Comparison of ENCODE assay signal across 27 cellular contexts in the genomic region with DNA sequence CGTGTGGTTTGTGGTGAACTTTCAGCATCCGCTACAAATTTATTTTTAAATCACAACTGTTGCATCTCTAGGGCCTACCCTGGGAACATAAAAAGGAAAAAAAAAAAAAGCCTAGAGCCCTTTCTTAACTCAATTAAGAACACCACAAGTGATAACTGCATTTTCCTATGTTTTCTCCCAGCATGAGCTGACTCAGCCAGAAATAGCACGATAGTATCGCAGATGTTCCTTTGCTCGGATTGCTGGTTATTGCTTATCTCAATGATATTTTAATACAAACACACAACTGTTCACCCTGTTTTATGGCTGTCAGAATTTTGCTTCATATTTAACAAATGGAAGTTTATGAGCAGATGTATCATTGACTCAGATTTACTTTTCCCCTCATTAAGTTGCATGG.
"Had no signal": no experiment of that assay in that cellular context is flagged by ENCODE, and none has a peak within 500 bp of the region (broad histone marks: within the 10 kb centered on the region; RNA-seq: fewer than 3 reads in every experiment).

No MANE protein-coding gene starts in this region.

- H3K27ac ChIP-seq: brain microvascular endothelial cell, cardiac muscle cell, Peyer's patch, SJSA1 had no signal

- H3K4me1 ChIP-seq: Peyer's patch, SJSA1 had no signal

- H3K27me3 ChIP-seq: brain microvascular endothelial cell, cardiac muscle cell, MG63, Peyer's patch, SJSA1 had no signal

- H3K9me3 ChIP-seq: MG63, Peyer's patch, SJSA1 had no signal

- H3K36me3 ChIP-seq: brain microvascular endothelial cell, cardiac muscle cell, MG63, Peyer's patch, SJSA1 had no signal

- ATAC-seq: activated T-cell treated with anti-CD3 and anti-CD28 coated beads, Interleukin-2, amount 50 U/mL, for 72 hours; T-helper 17 cell had no signal

- H3K27me3 Mint-ChIP-seq: activated CD4-positive, alpha-beta memory T cell treated with anti-CD3 and anti-CD28 coated beads for 36 hours; activated CD4-positive, alpha-beta T cell treated with anti-CD3 and anti-CD28 coated beads, Interleukin-2, amount 10 ng/mL, durations not matched to agents 7 days and 5 days; T-helper 17 cell had no signal

- H3K4me3 Mint-ChIP-seq: activated B cell treated with CpG ODN at 0.5 μM for 24 hours; activated CD4-positive, alpha-beta memory T cell treated with anti-CD3 and anti-CD28 coated beads for 36 hours; activated CD4-positive, alpha-beta T cell treated with anti-CD3 and anti-CD28 coated beads, Interleukin-2, amount 10 ng/mL, durations not matched to agents 7 days and 5 days; activated T-cell treated with anti-CD3 and anti-CD28 coated beads, Interleukin-2, amount 50 U/mL, for 72 hours; T-helper 17 cell had no signal

- H3K27ac Mint-ChIP-seq: activated B cell treated with CpG ODN at 0.5 μM for 24 hours; activated CD4-positive, alpha-beta memory T cell treated with anti-CD3 and anti-CD28 coated beads for 36 hours; activated CD4-positive, alpha-beta T cell treated with anti-CD3 and anti-CD28 coated beads, Interleukin-2, amount 10 ng/mL, durations not matched to agents 7 days and 5 days; activated T-helper 2 cell treated with anti-CD3 and anti-CD28 coated beads, Interferon-gamma antibody, Interleukin-2, Interleukin-4, amounts not matched to agents 10 μg/mL and 5 μg/mL and 100 μg/mL, durations not matched to agents 14 hours and 24 hours and 36 hours; T-helper 17 cell had no signal

- H3K4me3 ChIP-seq: cardiac muscle cell, MG63, Peyer's patch, SJSA1 had no signal

- DNase-seq: activated B cell treated with CpG ODN at 0.5 μM for 24 hours; activated CD4-positive, alpha-beta memory T cell treated with anti-CD3 and anti-CD28 coated beads for 36 hours; activated CD4-positive, alpha-beta T cell treated with anti-CD3 and anti-CD28 coated beads for 1 hour; activated CD4-positive, alpha-beta T cell treated with anti-CD3 and anti-CD28 coated beads, Interleukin-2, amount 10 ng/mL, durations not matched to agents 7 days and 5 days; activated CD8-positive, alpha-beta memory T cell treated with anti-CD3 and anti-CD28 coated beads, Interleukin-2, amount 50 U/mL, for 4 hours; activated naive CD4-positive, alpha-beta T cell treated with anti-CD3 and anti-CD28 coated beads, Interleukin-2, amount 50 U/mL, for 16 hours; activated T-cell treated with anti-CD3 and anti-CD28 coated beads, Interleukin-2, amount 50 U/mL, for 72 hours; brain microvascular endothelial cell; MG63; MV-4-11; NCI-H1092 treated with DMSO at 0.1 percent for 48 hours; NCI-H1417 treated with DMSO at 0.1 percent for 48 hours; NCI-H1694; NCI-H2029; NCI-H2107; NCI-H2171 treated with DMSO at 0.1 percent for 48 hours; NCI-H226; NCI-H526; NCI-H774; NK-92 treated with Interleukin-12 subunit alpha and Interleukin-12 subunit beta, amount 100 ng/mL, for 24 hours; Peyer's patch; SHP77; T-helper 17 cell; T-helper 9 cell had no signal

- H3K9me3 Mint-ChIP-seq: activated B cell treated with CpG ODN at 0.5 μM for 24 hours; activated CD4-positive, alpha-beta T cell treated with anti-CD3 and anti-CD28 coated beads, Interleukin-2, amount 10 ng/mL, durations not matched to agents 7 days and 5 days; activated T-cell treated with anti-CD3 and anti-CD28 coated beads, Interleukin-2, amount 50 U/mL, for 72 hours; activated T-helper 2 cell treated with anti-CD3 and anti-CD28 coated beads, Interferon-gamma antibody, Interleukin-2, Interleukin-4, amounts not matched to agents 10 μg/mL and 5 μg/mL and 100 μg/mL, durations not matched to agents 14 hours and 24 hours and 36 hours had no signal

- H3K4me1 Mint-ChIP-seq: activated B cell treated with CpG ODN at 0.5 μM for 24 hours had no signal

- H3K36me3 Mint-ChIP-seq: activated CD4-positive, alpha-beta memory T cell treated with anti-CD3 and anti-CD28 coated beads for 36 hours had no signal
